In the genomic region with DNA sequence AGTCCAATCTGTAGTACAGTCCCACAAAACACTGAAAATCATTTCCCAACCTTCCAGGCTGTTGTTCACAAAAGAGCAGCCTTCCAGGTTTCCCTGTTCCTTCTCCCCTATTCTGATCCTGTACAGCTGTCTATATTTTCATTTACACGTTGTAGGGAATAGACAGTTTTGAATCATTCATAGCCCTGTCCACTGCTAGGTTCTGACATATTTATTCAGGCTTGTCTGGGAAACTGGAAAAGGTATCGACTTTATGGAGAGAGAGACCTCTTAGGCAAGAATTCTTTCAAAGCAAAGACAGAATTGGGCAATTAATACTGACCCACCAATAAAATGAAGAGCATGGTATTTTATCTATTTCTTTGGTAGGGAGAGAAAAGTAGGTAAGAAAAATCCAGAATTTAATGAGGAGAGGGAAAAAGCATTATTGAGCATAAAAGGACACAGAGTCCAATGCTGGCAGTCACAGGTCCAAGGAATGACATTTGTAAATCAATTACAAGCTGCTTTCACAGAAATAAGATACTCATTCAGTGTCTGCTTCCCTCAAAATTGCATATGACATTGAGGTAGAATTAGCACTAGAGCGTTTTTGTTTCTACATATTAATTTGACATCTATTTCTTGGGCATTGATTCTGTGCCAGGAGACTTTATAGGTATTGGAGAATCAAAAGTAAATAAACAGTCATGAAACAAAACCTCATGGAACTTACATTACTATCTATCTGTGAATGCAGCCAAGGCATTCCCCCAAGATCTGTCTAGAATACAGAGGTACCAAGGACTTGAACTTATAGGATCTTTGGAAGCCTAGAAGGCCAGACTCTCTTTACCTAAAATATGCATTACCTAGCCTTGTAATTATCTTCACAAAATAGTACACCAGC, we compare ENCODE assay signal across 15 cellular contexts.
"Had no signal": no experiment of that assay in that cellular context is flagged by ENCODE, and none has a peak within 500 bp of the region (broad histone marks: within the 10 kb centered on the region; RNA-seq: fewer than 3 reads in every experiment).

No MANE protein-coding gene starts in this region.

- DNase-seq: activated CD4-positive, alpha-beta T cell treated with anti-CD3 and anti-CD28 coated beads for 4 hours; activated naive CD4-positive, alpha-beta T cell treated with anti-CD3 and anti-CD28 coated beads for 36 hours; adrenal gland; effector memory CD8-positive, alpha-beta T cell; immature natural killer cell; mesenchymal stem cell; T-helper 9 cell; thyroid gland; uterus; WERI-Rb-1 had no signal

- H3K27me3 Mint-ChIP-seq: activated T-helper 17 cell treated with anti-CD3 and anti-CD28 coated beads, Interleukin-2, amount 50 U/mL, for 72 hours; central memory CD8-positive, alpha-beta T cell; dendritic cell treated with granulocyte-macrophage colony-stimulating factor and Interleukin-4, amounts not matched to agents 40 ng/mL and 50 ng/mL, for 4 days; effector memory CD8-positive, alpha-beta T cell had no signal

- H3K4me3 Mint-ChIP-seq: activated naive CD4-positive, alpha-beta T cell treated with anti-CD3 and anti-CD28 coated beads for 36 hours; activated T-helper 17 cell treated with anti-CD3 and anti-CD28 coated beads, Interleukin-2, amount 50 U/mL, for 72 hours; central memory CD8-positive, alpha-beta T cell; dendritic cell treated with granulocyte-macrophage colony-stimulating factor and Interleukin-4, amounts not matched to agents 40 ng/mL and 50 ng/mL, for 4 days; effector memory CD8-positive, alpha-beta T cell; immature natural killer cell; nephron had no signal

- H3K36me3 Mint-ChIP-seq: immature natural killer cell had no signal

- H3K27ac Mint-ChIP-seq: activated naive CD4-positive, alpha-beta T cell treated with anti-CD3 and anti-CD28 coated beads for 36 hours; activated T-helper 17 cell treated with anti-CD3 and anti-CD28 coated beads, Interleukin-2, amount 50 U/mL, for 72 hours; dendritic cell treated with granulocyte-macrophage colony-stimulating factor and Interleukin-4, amounts not matched to agents 40 ng/mL and 50 ng/mL, for 4 days; effector memory CD8-positive, alpha-beta T cell; immature natural killer cell had no signal

- H3K9me3 Mint-ChIP-seq: activated naive CD4-positive, alpha-beta T cell treated with anti-CD3 and anti-CD28 coated beads for 36 hours; activated T-helper 17 cell treated with anti-CD3 and anti-CD28 coated beads, Interleukin-2, amount 50 U/mL, for 72 hours; central memory CD8-positive, alpha-beta T cell; dendritic cell treated with granulocyte-macrophage colony-stimulating factor and Interleukin-4, amounts not matched to agents 40 ng/mL and 50 ng/mL, for 4 days; effector memory CD8-positive, alpha-beta T cell; immature natural killer cell; nephron had no signal

- H3K4me1 ChIP-seq: uterus had no signal

- H3K27ac ChIP-seq: adrenal gland, epithelial cell of prostate, thyroid gland, uterus, WERI-Rb-1 had no signal

- ATAC-seq: activated T-helper 17 cell treated with anti-CD3 and anti-CD28 coated beads, Interleukin-2, amount 50 U/mL, for 72 hours; effector memory CD8-positive, alpha-beta T cell had no signal

- H3K4me3 ChIP-seq: adrenal gland, thyroid gland, uterus had no signal

- H3K9me3 ChIP-seq: adrenal gland, thyroid gland, uterus had no signal

- H3K36me3 ChIP-seq: adrenal gland, thyroid gland, uterus, WERI-Rb-1 had no signal

- H3K27me3 ChIP-seq: adrenal gland, thyroid gland, uterus had no signal
